Comparison of ENCODE assay signal across 8 cellular contexts in the genomic region with DNA sequence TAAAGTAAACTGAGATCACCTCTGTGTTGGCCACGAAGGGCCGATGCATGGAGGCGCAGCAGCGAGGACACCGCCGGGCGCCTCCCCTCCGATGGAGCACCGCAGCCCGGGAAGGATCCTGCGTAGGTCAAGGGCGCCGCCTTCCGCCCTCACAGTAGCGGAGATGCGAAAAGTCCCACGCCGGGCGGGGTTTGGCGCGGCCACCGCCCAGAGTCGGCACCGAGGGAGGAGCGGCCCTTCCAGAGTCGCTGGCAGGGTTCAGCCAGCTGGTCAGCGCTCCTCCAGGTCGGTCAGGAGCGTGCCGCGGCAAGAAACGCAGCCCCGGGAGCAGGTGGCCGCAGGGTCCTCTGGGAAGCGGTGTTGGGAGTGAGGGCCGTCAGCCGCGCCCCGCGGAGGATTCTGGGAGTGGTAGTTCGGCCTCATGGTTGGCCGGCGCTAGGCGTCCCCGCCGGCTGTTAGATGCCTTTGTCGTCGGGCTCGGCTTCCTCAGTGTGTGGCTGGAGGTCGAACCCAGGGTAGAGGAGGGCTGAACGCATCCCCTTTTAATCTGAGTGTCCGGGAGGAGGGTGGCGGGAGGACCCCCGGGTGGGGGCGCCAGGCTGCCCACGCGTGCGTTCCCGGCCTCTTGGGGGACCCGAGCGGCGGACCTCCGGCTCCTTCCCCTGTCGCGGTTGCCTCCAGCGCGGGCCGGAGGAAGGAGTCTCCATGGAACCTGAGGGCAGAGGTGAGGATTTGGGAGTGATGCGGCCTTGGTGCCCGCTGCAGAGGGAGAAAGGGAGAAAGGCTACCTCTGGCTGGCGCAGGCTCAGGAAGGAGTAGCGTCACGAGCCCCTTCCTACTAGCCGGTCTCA. TPM values are rescaled to one million over a fixed set of nuclear protein-coding genes. Genes with fewer than 3 reads are reported as not detected.
DNase-seq lines count a peak whose midpoint lies in the region; ATAC-seq and TF ChIP-seq lines count a peak whose summit lies in the region.

A gene (plus strand): TSS at position 411 of the 851 bp plus-strand sequence. CDS start 295 bp downstream, at position 706.

- H2BK15ac ChIP-seq in mesenchymal stem cell (ENCODE audit: low read depth, poor library complexity, severe bottlenecking): peak within 1 kb of the TSS; percentile 88

- H3K4me1 Mint-ChIP-seq in CD8-positive, alpha-beta T cell (ENCODE audit: low read depth): peaks cover 32% of the 10 kb centered on the region
- peaks cover 10 to 31% of the 10 kb centered on the region in 2 donors for H3K4me1 Mint-ChIP-seq in effector memory CD8-positive, alpha-beta T cell (ENCODE audit: low read depth in 2 of 2)

- peaks cover 28% of the 10 kb centered on the region for H3K79me1 ChIP-seq in mesenchymal stem cell (replicated peaks; ENCODE audit: low read length, poor library complexity, severe bottlenecking)

- H4K91ac ChIP-seq in mesenchymal stem cell (ENCODE audit: low read length): peak within 1 kb of the TSS; percentile 85

- WGBS in mesenchymal stem cell: 1% methylated on average over 70 of the region's 74 CpGs

- peak within 1 kb of the TSS; percentile 91 for H3K9ac ChIP-seq in mesenchymal stem cell (ENCODE audit: low read length)

- peak within 1 kb of the TSS; percentile 94 for H4K8ac ChIP-seq in mesenchymal stem cell (ENCODE audit: low read length)

- peak within 1 kb of the TSS; percentile 91 for H3K27ac Mint-ChIP-seq in CD8-positive, alpha-beta T cell
- peak within 1 kb of the TSS; percentile 89 to 95 for H3K27ac Mint-ChIP-seq in effector memory CD8-positive, alpha-beta T cell

- H2BK12ac ChIP-seq in mesenchymal stem cell (ENCODE audit: low read length in 2 of 2): peak within 1 kb of the TSS in 1 of 2 experiments; percentile 32

- intact Hi-C loops in CD8-positive, alpha-beta T cell (cut with DNase I, micrococcal nuclease): loop anchor here (1.0 to 2.0 kb wide), 8 partner anchors 15 to 195 kb away; a partner anchor contains a TSS

- TF ChIP-seq CTCF in CD8-positive, alpha-beta T cell (IDR thresholded peaks at IDR 0.05): no peak

- no peak within 1 kb of the TSS for H2BK120ac ChIP-seq in mesenchymal stem cell (ENCODE audit: low read depth, low read length)

- peak within 1 kb of the TSS; percentile 68 for H3K27ac ChIP-seq in CD8-positive, alpha-beta T cell (ENCODE audit: low read depth, low read length)
- H3K27ac ChIP-seq in mesenchymal stem cell (ENCODE audit: low read length, poor library complexity, severe bottlenecking): peak within 1 kb of the TSS; percentile 59

- H3K9me3 ChIP-seq in CD8-positive, alpha-beta T cell (ENCODE audit: low read length): peaks cover 8% of the 10 kb centered on the region
- peaks cover 37% of the 10 kb centered on the region for H3K9me3 ChIP-seq in mesenchymal stem cell (ENCODE audit: control insufficient read depth, low read length)

- H3K27me3 ChIP-seq in CD8-positive, alpha-beta T cell (ENCODE audit: insufficient read depth, low read length): no peaks in the 10 kb centered on the region
- H3K27me3 ChIP-seq in mesenchymal stem cell (ENCODE audit: control insufficient read depth in 1 of 2, insufficient read depth in 1 of 2, low read length in 2 of 2): peaks cover 0 to 4% of the 10 kb centered on the region in 2 experiments

- peaks cover 25% of the 10 kb centered on the region for H3K9me3 Mint-ChIP-seq in CD8-positive, alpha-beta T cell
- peaks cover 8 to 14% of the 10 kb centered on the region in 2 donors for H3K9me3 Mint-ChIP-seq in effector memory CD8-positive, alpha-beta T cell

- CTCF ChIA-PET in CD8-positive, alpha-beta T cell (lab: Charles Lee): no interaction called here

- H3K36me3 Mint-ChIP-seq in CD8-positive, alpha-beta T cell: peaks cover 36% of the 10 kb centered on the region
- H3K36me3 Mint-ChIP-seq in effector memory CD8-positive, alpha-beta T cell (ENCODE audit: insufficient read depth): peaks cover 7% of the 10 kb centered on the region

- H2BK5ac ChIP-seq in mesenchymal stem cell (ENCODE audit: low read depth, low read length, poor library complexity, severe bottlenecking): peak within 1 kb of the TSS; percentile 73

- H2AK5ac ChIP-seq in mesenchymal stem cell (ENCODE audit: low read length, severe bottlenecking): no peak within 1 kb of the TSS

- peak within 1 kb of the TSS; percentile 94 for H3K4me3 Mint-ChIP-seq in CD8-positive, alpha-beta T cell
- H3K4me3 Mint-ChIP-seq in effector memory CD8-positive, alpha-beta T cell: peak within 1 kb of the TSS; percentile 89 to 93

- H3K18ac ChIP-seq in mesenchymal stem cell (ENCODE audit: low read depth in 1 of 2, low read length in 2 of 2): peak within 1 kb of the TSS; percentile 84 to 91

- H3K36me3 ChIP-seq in CD8-positive, alpha-beta T cell (ENCODE audit: insufficient read depth, low read length): peaks cover 11% of the 10 kb centered on the region
- peaks cover 20 to 36% of the 10 kb centered on the region in 2 experiments for H3K36me3 ChIP-seq in mesenchymal stem cell (ENCODE audit: control insufficient read depth in 1 of 2, insufficient read depth in 2 of 2, low read depth in 1 of 2, low read length in 2 of 2)

- no peaks in the 10 kb centered on the region for H3K27me3 Mint-ChIP-seq in CD8-positive, alpha-beta T cell (ENCODE audit: low read depth)
- H3K27me3 Mint-ChIP-seq in effector memory CD8-positive, alpha-beta T cell: no peaks in the 10 kb centered on the region

- H3K4me2 ChIP-seq in mesenchymal stem cell (ENCODE audit: low read length, poor library complexity, severe bottlenecking): peak within 1 kb of the TSS; percentile 80

- peak within 1 kb of the TSS; percentile 79 for H2AFZ ChIP-seq in mesenchymal stem cell (ENCODE audit: low read depth, low read length)

- POLR2A ChIA-PET in CD8-positive, alpha-beta T cell (lab: Charles Lee): no interaction called here

- H3K4ac ChIP-seq in mesenchymal stem cell (ENCODE audit: low read depth in 1 of 2, low read length in 2 of 2): peak within 1 kb of the TSS; percentile 32 to 43

- peaks cover 7% of the 10 kb centered on the region for H3K4me1 ChIP-seq in CD8-positive, alpha-beta T cell (ENCODE audit: insufficient read depth, low read length)
- peaks cover 5% of the 10 kb centered on the region for H3K4me1 ChIP-seq in mesenchymal stem cell (ENCODE audit: control insufficient read depth, insufficient read depth, low read depth, low read length)

- peak within 1 kb of the TSS in 1 of 2 experiments; percentile 44 for H3K14ac ChIP-seq in mesenchymal stem cell (ENCODE audit: low read length in 2 of 2)

- no peak within 1 kb of the TSS for H3K23ac ChIP-seq in mesenchymal stem cell (ENCODE audit: low read length in 2 of 2)

- H3K4me3 ChIP-seq in CD8-positive, alpha-beta T cell (ENCODE audit: low read depth, low read length): peak within 1 kb of the TSS; percentile 97
- peak within 1 kb of the TSS; percentile 83 to 86 for H3K4me3 ChIP-seq in mesenchymal stem cell (ENCODE audit: insufficient read depth in 1 of 2, low read depth in 1 of 2, low read length in 2 of 2)

- ATAC-seq in CD8-positive, alpha-beta T cell: peak; percentile 90
- ATAC-seq in GM19372 (IDR thresholded peaks at IDR 0.05; ENCODE audit: low read depth, unreplicated experiment): peak; percentile 96
- peak; percentile 96 for ATAC-seq in HG03521 (IDR thresholded peaks at IDR 0.05; ENCODE audit: unreplicated experiment)
- peak; percentile 92 for ATAC-seq in effector memory CD8-positive, alpha-beta T cell (replicated peaks)

- peak; percentile 53 to 89 (median 73) for DNase-seq in CD8-positive, alpha-beta T cell
- DNase-seq in NCI-H774 (lab: John Stamatoyannopoulos, UW) (peak; percentile 74), mesenchymal stem cell (peak; percentile 90)
- DNase-seq in activated CD8-positive, alpha-beta memory T cell treated with anti-CD3 and anti-CD28 coated beads for 4 hours (ENCODE audit: low read depth in 2 of 2): peak; percentile 58 to 61
- DNase-seq in effector memory CD8-positive, alpha-beta T cell: peak; percentile 60 to 68 (median 62)
- peak; percentile 55 for DNase-seq in stimulated activated CD8-positive, alpha-beta memory T cell treated with anti-CD3 and anti-CD28 coated beads, Interleukin-12 subunit alpha, Interleukin-12 subunit beta, amount 100 ng/mL, for 24 hours (ENCODE audit: extremely low read depth)

RNA-seq across cellular contexts. Expression of the gene that starts here (rescaled TPM):
- total RNA-seq in CD8-positive, alpha-beta T cell: under 1 TPM; 0.71 to 0.78 TPM
- 0.75 TPM for polyA plus RNA-seq in mesenchymal stem cell (2013, experiment 1 of 2)
- 0.79 TPM for polyA plus RNA-seq in mesenchymal stem cell (2013, experiment 2 of 2)

Comparison
In these comparisons a context has a peak if more than half of its experiments do, and no peak if none do; other contexts are left out.
1. Peak in every context shown above with its lines: DNase-seq, ATAC-seq, H3K4me3 ChIP-seq and H3K27ac ChIP-seq.
2. Peak in DNase-seq, ATAC-seq, H3K4me3 ChIP-seq and H3K27ac ChIP-seq in CD8-positive, alpha-beta T cell; RNA of the gene not detected or under 1 TPM.